16 cellular contexts compared by ENCODE assay signal in the genomic region with DNA sequence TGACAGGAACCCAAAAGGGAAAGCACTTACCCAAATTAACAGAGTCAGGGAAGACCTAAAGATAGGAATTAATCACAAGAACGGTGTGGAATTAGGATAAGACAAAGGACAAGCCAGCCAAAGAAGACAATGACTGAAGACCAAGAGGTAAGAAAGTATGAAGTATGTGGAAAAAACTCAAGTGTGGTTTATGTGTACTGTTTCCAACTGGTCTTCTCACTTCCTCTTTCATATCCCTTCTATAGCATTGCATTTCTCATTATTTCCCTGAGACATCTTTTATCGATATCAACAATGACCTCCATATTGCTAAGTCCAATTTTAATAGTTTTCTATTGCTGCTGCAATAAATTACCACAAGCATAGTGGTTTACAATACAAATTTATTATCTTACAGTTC.
DNase-seq lines count a peak whose midpoint lies in the region; ATAC-seq and TF ChIP-seq lines count a peak whose summit lies in the region.
"Had no signal": no experiment of that assay in that cellular context is flagged by ENCODE, and none has a peak within 500 bp of the region (broad histone marks: within the 10 kb centered on the region; RNA-seq: fewer than 3 reads in every experiment).

No MANE protein-coding gene starts in this region.

- H3K27ac ChIP-seq in MM.1S (ENCODE audit: low read length), result peak overlapping the region; percentile 46; the same call in 1 of the 2 replicates
- H3K27ac ChIP-seq: WERI-Rb-1 had no signal

- H3K27ac Mint-ChIP-seq in memory B cell (peak overlapping the region; percentile 10), immature natural killer cell (peak overlapping the region in 1 of 6 donors; percentile 47)

- H3K27me3 ChIP-seq in MM.1S (replicated peaks; ENCODE audit: insufficient read depth, low read length), result no peaks in the 10 kb centered on the region

- no peaks in the 10 kb centered on the region for H3K79me2 ChIP-seq in MM.1S (ENCODE audit: low read length)

- H3K9me2 ChIP-seq in MM.1S (replicated peaks; ENCODE audit: insufficient read depth, low read length), result no peaks in the 10 kb centered on the region

- no peaks in the 10 kb centered on the region for H3K36me3 ChIP-seq in MM.1S (replicated peaks; ENCODE audit: insufficient read depth, low read length)
- H3K36me3 ChIP-seq: WERI-Rb-1 had no signal

- peaks cover 9% of the 10 kb centered on the region for H3K4me1 Mint-ChIP-seq in memory B cell
- no peaks in the 10 kb centered on the region for H3K4me1 Mint-ChIP-seq in immature natural killer cell

- H4K20me1 ChIP-seq in MM.1S (ENCODE audit: insufficient read depth, low read length), result no peaks in the 10 kb centered on the region

- peak overlapping the region; percentile 45; the same call in 1 of the 2 replicates for H3K4me2 ChIP-seq in MM.1S (ENCODE audit: low read depth, low read length)

- H3K9me3 Mint-ChIP-seq in memory B cell, result peaks cover under 1% of the 10 kb centered on the region
- H3K9me3 Mint-ChIP-seq in immature natural killer cell, result no peaks in the 10 kb centered on the region
- H3K9me3 Mint-ChIP-seq: activated T-cell treated with anti-CD3 and anti-CD28 coated beads, Interleukin-2, amount 50 U/mL, for 4 hours had no signal

- H3K27me3 Mint-ChIP-seq in memory B cell, result peaks cover under 1% of the 10 kb centered on the region
- peaks cover 0 to 5% (median 2%) of the 10 kb centered on the region in 3 donors for H3K27me3 Mint-ChIP-seq in immature natural killer cell (ENCODE audit: low read depth in 3 of 3)

- H3K9me3 ChIP-seq in MM.1S (replicated peaks; ENCODE audit: insufficient read depth, low read length), result no peaks in the 10 kb centered on the region

- no peak for TF ChIP-seq CTCF in MM.1S (IDR thresholded peaks at IDR 0.05; ENCODE audit: low read length)

- H3K4me1 ChIP-seq in MM.1S (ENCODE audit: low read length), result peaks cover 7% of the 10 kb centered on the region; the same call in 1 of the 2 replicates

- peak; percentile 56 for ATAC-seq in GM19043 (IDR thresholded peaks at IDR 0.05; ENCODE audit: low read depth, unreplicated experiment)
- ATAC-seq in HG02870 (IDR thresholded peaks at IDR 0.05; ENCODE audit: unreplicated experiment), result peak; percentile 76
- peak; percentile 86 for ATAC-seq in memory B cell (ENCODE audit: low read depth)
- ATAC-seq: activated T-cell treated with anti-CD3 and anti-CD28 coated beads, Interleukin-2, amount 50 U/mL, for 4 hours; right cardiac atrium had no signal

- H2AFZ ChIP-seq in MM.1S (ENCODE audit: low read length), result peak overlapping the region; percentile 35

- H3F3A ChIP-seq in MM.1S (ENCODE audit: insufficient read depth, low read length), result peaks cover 10% of the 10 kb centered on the region; the same call in 1 of the 2 replicates

- peak overlapping the region; percentile 24; the same call in 1 of the 2 replicates for H3K4me3 ChIP-seq in MM.1S (ENCODE audit: low read length)

- H3K36me3 Mint-ChIP-seq in memory B cell (peaks cover 2% of the 10 kb centered on the region), immature natural killer cell (no peaks in the 10 kb centered on the region)

- peak overlapping the region; percentile 8; the same call in 1 of the 2 replicates for H3K9ac ChIP-seq in MM.1S (ENCODE audit: low read length)

- DNase-seq in MM.1S (no peak), memory B cell (ENCODE audit: low spot score in 2 of 2) (no peak), NCI-H345 (lab: John Stamatoyannopoulos, UW) (no peak), HPDE6-E6E7 (ENCODE audit: extremely low spot score) (no peak), immature natural killer cell (no peak)
- DNase-seq in stimulated activated naive CD4-positive, alpha-beta T cell treated with Interleukin-2 at 50 U/mL for 16 hours (lab: John Stamatoyannopoulos, UW), result no peak
- DNase-seq: activated T-cell treated with anti-CD3 and anti-CD28 coated beads, Interleukin-2, amount 50 U/mL, for 4 hours; effector CD8-positive, alpha-beta T cell; foreskin melanocyte; GDM1; kidney glomerular epithelial cell; NCI-H2171 treated with DMSO at 0.1 percent for 48 hours; right cardiac atrium; WERI-Rb-1 had no signal

- H3K4me3 Mint-ChIP-seq in memory B cell (peak overlapping the region; percentile 8), immature natural killer cell (no peak overlapping the region)
- H3K4me3 Mint-ChIP-seq: activated T-cell treated with anti-CD3 and anti-CD28 coated beads, Interleukin-2, amount 50 U/mL, for 4 hours had no signal
